22 cellular contexts compared by ENCODE assay signal in genomic region chr1:172971241-172971640, GRCh38.
DNase-seq lines count a peak whose midpoint lies in the region; ATAC-seq and TF ChIP-seq lines count a peak whose summit lies in the region.
"Had no signal": no experiment of that assay in that cellular context is flagged by ENCODE, and none has a peak within 500 bp of the region (broad histone marks: within the 10 kb centered on the region; RNA-seq: fewer than 3 reads in every experiment).

No MANE protein-coding gene starts in this region.

- POLR2A ChIA-PET in MCF 10A (lab: Yijun Ruan, JAX), result interaction anchor here (0.6 to 1.7 kb wide), 10 partner anchors 10 to 359 kb away, joined by 3 to 6 read pairs (median 4); no protein-coding TSS in a partner anchor

- H3K4me1 Mint-ChIP-seq in HFFc6 (ENCODE audit: low read depth) (peaks cover 75% of the 10 kb centered on the region), MCF 10A (ENCODE audit: insufficient read depth, unreplicated experiment) (peaks cover 53% of the 10 kb centered on the region)
- peaks cover 30% of the 10 kb centered on the region for H3K4me1 Mint-ChIP-seq in stimulated activated naive CD8-positive, alpha-beta T cell treated with anti-CD3 and anti-CD28 coated beads, Interleukin-15, amount 100 ng/mL, for 72 hours

- BruUV-seq in MCF 10A (replicated peaks; lab: Mats Ljungman, UMichigan), result no TSS peak

- H3K27me3 Mint-ChIP-seq in HFFc6 (ENCODE audit: insufficient read depth) (no peaks in the 10 kb centered on the region; the same call in 1 of the 2 replicates), MCF 10A (ENCODE audit: insufficient read depth, unreplicated experiment) (no peaks in the 10 kb centered on the region)
- H3K27me3 Mint-ChIP-seq in stimulated activated naive CD8-positive, alpha-beta T cell treated with anti-CD3 and anti-CD28 coated beads, Interleukin-15, amount 100 ng/mL, for 72 hours, result no peaks in the 10 kb centered on the region
- H3K27me3 Mint-ChIP-seq: activated T-cell treated with anti-CD3 and anti-CD28 coated beads, Interleukin-2, amount 50 U/mL, for 24 hours; natural killer cell treated with Interleukin-12 subunit alpha and Interleukin-12 subunit beta and Interleukin-15 and Interleukin-18, amount 100 ng/mL, for 72 hours had no signal

- DNase-seq in HFFc6 (no peak), MCF 10A (ENCODE audit: unreplicated experiment) (peak; percentile 61), islet precursor cell (peak; percentile 59), renal cortical epithelial cell (ENCODE audit: low read depth) (peak; percentile 72), activated gamma-delta T cell treated with Interleukin-2 at 50 U/mL for 16 hours (no peak)
- DNase-seq in stimulated activated naive CD8-positive, alpha-beta T cell treated with anti-CD3 and anti-CD28 coated beads, Interleukin-15, amount 100 ng/mL, for 72 hours, result no peak
- DNase-seq: activated CD4-positive, alpha-beta T cell treated with anti-CD3 and anti-CD28 coated beads for 4 hours; activated naive CD8-positive, alpha-beta T cell treated with anti-CD3 and anti-CD28 coated beads, Interleukin-2, amount 50 U/mL, for 24 hours; activated T-cell treated with anti-CD3 and anti-CD28 coated beads, Interleukin-2, amount 50 U/mL, for 24 hours; brain microvascular endothelial cell; DMS79; foreskin fibroblast; H9; heart right ventricle; NCI-H1436; NCI-H2081 treated with DMSO at 0.1 percent for 48 hours; NCI-H345; NCI-H748 treated with DMSO at 0.1 percent for 48 hours; retina had no signal

- H3K27ac Mint-ChIP-seq in HFFc6, result peak overlapping the region; percentile 80; the same call in 1 of the 2 replicates
- peak overlapping the region; percentile 20 for H3K27ac Mint-ChIP-seq in MCF 10A (ENCODE audit: low read depth, unreplicated experiment)
- H3K27ac Mint-ChIP-seq in stimulated activated naive CD8-positive, alpha-beta T cell treated with anti-CD3 and anti-CD28 coated beads, Interleukin-15, amount 100 ng/mL, for 72 hours, result no peak overlapping the region
- H3K27ac Mint-ChIP-seq: activated naive CD8-positive, alpha-beta T cell treated with anti-CD3 and anti-CD28 coated beads, Interleukin-2, amount 50 U/mL, for 24 hours; activated T-cell treated with anti-CD3 and anti-CD28 coated beads, Interleukin-2, amount 50 U/mL, for 24 hours had no signal

- H3K4me3 Mint-ChIP-seq in HFFc6 (no peak overlapping the region), MCF 10A (ENCODE audit: unreplicated experiment) (no peak overlapping the region)
- no peak overlapping the region for H3K4me3 Mint-ChIP-seq in stimulated activated naive CD8-positive, alpha-beta T cell treated with anti-CD3 and anti-CD28 coated beads, Interleukin-15, amount 100 ng/mL, for 72 hours
- H3K4me3 Mint-ChIP-seq: activated naive CD8-positive, alpha-beta T cell treated with anti-CD3 and anti-CD28 coated beads, Interleukin-2, amount 50 U/mL, for 24 hours; activated T-cell treated with anti-CD3 and anti-CD28 coated beads, Interleukin-2, amount 50 U/mL, for 24 hours; H9; natural killer cell treated with Interleukin-12 subunit alpha and Interleukin-12 subunit beta and Interleukin-15 and Interleukin-18, amount 100 ng/mL, for 72 hours had no signal

- no peak for ATAC-seq in GM21723 (IDR thresholded peaks at IDR 0.05; ENCODE audit: unreplicated experiment)
- no peak for ATAC-seq in stimulated activated naive CD8-positive, alpha-beta T cell treated with anti-CD3 and anti-CD28 coated beads, Interleukin-15, amount 100 ng/mL, for 72 hours
- ATAC-seq: activated naive CD8-positive, alpha-beta T cell treated with anti-CD3 and anti-CD28 coated beads, Interleukin-2, amount 50 U/mL, for 24 hours; heart right ventricle; left lobe of liver; natural killer cell treated with Interleukin-12 subunit alpha and Interleukin-12 subunit beta and Interleukin-15 and Interleukin-18, amount 100 ng/mL, for 72 hours had no signal

- intact Hi-C loops in MCF 10A (cut with micrococcal nuclease), result loop anchor here (2.0 to 10.0 kb wide), 3 partner anchors 144 to 234 kb away; partner anchors contain the start of gene TNFSF4

- TF ChIP-seq CTCF in HFFc6 (IDR thresholded peaks at IDR 0.05) (no peak), MCF 10A (IDR thresholded peaks at IDR 0.05; ENCODE audit: unreplicated experiment) (no peak)

- peaks cover 5% of the 10 kb centered on the region; the same call in 1 of the 2 replicates for H3K36me3 Mint-ChIP-seq in HFFc6 (ENCODE audit: low read depth)
- no peaks in the 10 kb centered on the region for H3K36me3 Mint-ChIP-seq in MCF 10A (ENCODE audit: insufficient read depth, unreplicated experiment)
- H3K36me3 Mint-ChIP-seq: natural killer cell treated with Interleukin-12 subunit alpha and Interleukin-12 subunit beta and Interleukin-15 and Interleukin-18, amount 100 ng/mL, for 72 hours had no signal

- H3K9me3 Mint-ChIP-seq in HFFc6 (peaks cover 4% of the 10 kb centered on the region; the same call in 1 of the 2 replicates), MCF 10A (ENCODE audit: unreplicated experiment) (peaks cover 8% of the 10 kb centered on the region)
- H3K9me3 Mint-ChIP-seq in stimulated activated naive CD8-positive, alpha-beta T cell treated with anti-CD3 and anti-CD28 coated beads, Interleukin-15, amount 100 ng/mL, for 72 hours, result no peaks in the 10 kb centered on the region
- H3K9me3 Mint-ChIP-seq: activated T-cell treated with anti-CD3 and anti-CD28 coated beads, Interleukin-2, amount 50 U/mL, for 24 hours; H9; natural killer cell treated with Interleukin-12 subunit alpha and Interleukin-12 subunit beta and Interleukin-15 and Interleukin-18, amount 100 ng/mL, for 72 hours had no signal

- CTCF ChIA-PET in MCF 10A (lab: Yijun Ruan, JAX), result interaction anchor here (0.6 to 1.6 kb wide), 4 partner anchors 68 to 832 kb away, joined by 3 to 8 read pairs (median 4); no protein-coding TSS in a partner anchor

Comparison
In these comparisons a context has a peak if more than half of its experiments do, and no peak if none do; other contexts are left out.
1. DNase-seq: peak in MCF 10A (single experiment), islet precursor cell (single experiment) and renal cortical epithelial cell (single experiment); none in HFFc6 (single experiment), activated gamma-delta T cell treated with Interleukin-2 at 50 U/mL for 16 hours (single experiment) and stimulated activated naive CD8-positive, alpha-beta T cell treated with anti-CD3 and anti-CD28 coated beads, Interleukin-15, amount 100 ng/mL, for 72 hours (0 of 2).
2. H3K27ac Mint-ChIP-seq: peak in HFFc6 (single experiment) and MCF 10A (single experiment); none in stimulated activated naive CD8-positive, alpha-beta T cell treated with anti-CD3 and anti-CD28 coated beads, Interleukin-15, amount 100 ng/mL, for 72 hours (0 of 2).